36 cellular contexts compared by ENCODE assay signal in the genomic region with DNA sequence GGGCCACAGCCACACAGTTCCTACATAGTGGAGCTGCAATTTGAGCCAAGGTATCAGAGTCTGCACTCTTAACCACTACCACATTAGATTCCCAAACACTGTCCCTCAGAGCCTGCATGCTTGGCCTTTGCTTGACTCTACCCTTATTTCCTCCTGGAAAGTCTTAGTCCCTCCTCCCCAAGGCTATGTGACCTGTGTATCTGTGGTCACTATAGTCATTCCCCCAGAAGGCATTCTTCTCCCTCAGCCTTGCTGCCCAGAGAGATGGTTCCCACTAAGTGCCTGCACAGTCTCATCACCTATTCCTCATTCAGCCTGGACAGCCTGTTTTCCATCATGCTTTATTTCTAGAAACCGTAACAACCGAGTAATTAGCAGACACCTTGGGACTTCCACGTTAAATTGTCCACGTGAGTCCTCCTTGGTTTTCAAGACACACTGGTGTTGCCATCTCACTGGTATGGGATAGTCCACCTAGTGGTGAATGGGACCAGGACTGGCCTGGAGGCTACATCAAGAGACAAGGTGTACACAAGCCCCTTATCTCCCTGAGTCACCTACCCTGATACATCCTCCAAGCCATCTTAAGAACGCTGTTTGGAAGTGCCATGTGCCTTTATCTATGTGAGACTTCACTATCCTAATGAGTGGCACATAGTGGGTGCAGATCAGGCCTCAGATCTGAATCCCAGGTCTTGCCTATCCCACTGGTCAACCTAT. TPM values are rescaled to one million over a fixed set of nuclear protein-coding genes. Genes with fewer than 3 reads are reported as not detected.
"Had no signal": no experiment of that assay in that cellular context is flagged by ENCODE, and none has a peak within 500 bp of the region (broad histone marks: within the 10 kb centered on the region; RNA-seq: fewer than 3 reads in every experiment).

No MANE protein-coding gene starts in this region.

- H3K4me3 ChIP-seq: body of pancreas, breast epithelium had no signal

- ATAC-seq: activated CD8-positive, alpha-beta T cell treated with anti-CD3 and anti-CD28 coated beads, Interleukin-2, amount 10 ng/mL, durations not matched to agents 7 days and 5 days; activated naive CD8-positive, alpha-beta T cell treated with anti-CD3 and anti-CD28 coated beads, Interleukin-2, amount 50 U/mL, for 24 hours; body of pancreas had no signal

- H3K9me3 Mint-ChIP-seq: activated B cell treated with CpG ODN at 0.5 μM for 24 hours; activated CD4-positive, alpha-beta memory T cell treated with anti-CD3 and anti-CD28 coated beads, Interleukin-2, amount 10 ng/mL, durations not matched to agents 7 days and 5 days; activated CD4-positive, alpha-beta T cell treated with anti-CD3 and anti-CD28 coated beads, Interleukin-2, amount 10 ng/mL, durations not matched to agents 7 days and 5 days; activated naive CD4-positive, alpha-beta T cell treated with anti-CD3 and anti-CD28 coated beads, Interleukin-2, amount 10 ng/mL, durations not matched to agents 7 days and 5 days; activated naive CD4-positive, alpha-beta T cell treated with anti-CD3 and anti-CD28 coated beads, Interleukin-2, amount 50 U/mL, for 24 hours; activated naive CD8-positive, alpha-beta T cell treated with anti-CD3 and anti-CD28 coated beads, Interleukin-2, amount 10 ng/mL, durations not matched to agents 7 days and 5 days; activated naive CD8-positive, alpha-beta T cell treated with anti-CD3 and anti-CD28 coated beads, Interleukin-2, amount 50 U/mL, for 24 hours; activated T-cell treated with anti-CD3 and anti-CD28 coated beads, Interleukin-2, amount 50 U/mL, for 24 hours; activated T-helper 2 cell treated with anti-CD3 and anti-CD28 coated beads, Interferon-gamma antibody, Interleukin-2, Interleukin-4, amounts not matched to agents 10 μg/mL and 5 μg/mL and 100 μg/mL, durations not matched to agents 14 hours and 24 hours and 36 hours; central memory CD8-positive, alpha-beta T cell; T-helper 1 cell treated with Interleukin-12 subunit alpha and Interleukin-12 subunit beta and Interleukin-4 antibody, amounts not matched to agents 30 μg/mL and 1 μg/mL, for 36 hours; T-helper 2 cell treated with Interferon-gamma antibody and Interleukin-4, amounts not matched to agents 5 μg/mL and 100 μg/mL, for 36 hours had no signal

- H3K27me3 ChIP-seq: body of pancreas, brain microvascular endothelial cell, breast epithelium had no signal

- H3K4me3 Mint-ChIP-seq: activated B cell treated with CpG ODN at 0.5 μM for 24 hours; activated CD4-positive, alpha-beta memory T cell treated with anti-CD3 and anti-CD28 coated beads, Interleukin-2, amount 10 ng/mL, durations not matched to agents 7 days and 5 days; activated CD4-positive, alpha-beta T cell treated with anti-CD3 and anti-CD28 coated beads, Interleukin-2, amount 10 ng/mL, durations not matched to agents 7 days and 5 days; activated CD8-positive, alpha-beta T cell treated with anti-CD3 and anti-CD28 coated beads, Interleukin-2, amount 10 ng/mL, durations not matched to agents 7 days and 5 days; activated naive CD4-positive, alpha-beta T cell treated with anti-CD3 and anti-CD28 coated beads, Interleukin-2, amount 10 ng/mL, durations not matched to agents 7 days and 5 days; activated naive CD4-positive, alpha-beta T cell treated with anti-CD3 and anti-CD28 coated beads, Interleukin-2, amount 50 U/mL, for 24 hours; activated naive CD8-positive, alpha-beta T cell; activated naive CD8-positive, alpha-beta T cell treated with anti-CD3 and anti-CD28 coated beads, Interleukin-2, amount 10 ng/mL, durations not matched to agents 7 days and 5 days; activated naive CD8-positive, alpha-beta T cell treated with anti-CD3 and anti-CD28 coated beads, Interleukin-2, amount 50 U/mL, for 24 hours; activated T-cell treated with anti-CD3 and anti-CD28 coated beads, Interleukin-2, amount 50 U/mL, for 24 hours; central memory CD8-positive, alpha-beta T cell; T-helper 1 cell treated with Interleukin-12 subunit alpha and Interleukin-12 subunit beta and Interleukin-4 antibody, amounts not matched to agents 30 μg/mL and 1 μg/mL, for 36 hours; T-helper 2 cell treated with Interferon-gamma antibody and Interleukin-4, amounts not matched to agents 5 μg/mL and 100 μg/mL, for 36 hours had no signal

- H3K4me1 Mint-ChIP-seq: activated B cell treated with CpG ODN at 0.5 μM for 24 hours; activated CD4-positive, alpha-beta memory T cell treated with anti-CD3 and anti-CD28 coated beads, Interleukin-2, amount 10 ng/mL, durations not matched to agents 7 days and 5 days; activated naive CD4-positive, alpha-beta T cell treated with anti-CD3 and anti-CD28 coated beads, Interleukin-2, amount 10 ng/mL, durations not matched to agents 7 days and 5 days; activated naive CD4-positive, alpha-beta T cell treated with anti-CD3 and anti-CD28 coated beads, Interleukin-2, amount 50 U/mL, for 24 hours; activated naive CD8-positive, alpha-beta T cell treated with anti-CD3 and anti-CD28 coated beads, Interleukin-2, amount 10 ng/mL, durations not matched to agents 7 days and 5 days; activated naive CD8-positive, alpha-beta T cell treated with anti-CD3 and anti-CD28 coated beads, Interleukin-2, amount 50 U/mL, for 24 hours had no signal

- H3K9me3 ChIP-seq: body of pancreas, breast epithelium had no signal

- H3K36me3 ChIP-seq: brain microvascular endothelial cell, breast epithelium had no signal

- DNase-seq: activated B cell treated with CpG ODN at 0.5 μM for 24 hours; activated CD4-positive, alpha-beta memory T cell treated with anti-CD3 and anti-CD28 coated beads, Interleukin-2, amount 10 ng/mL, durations not matched to agents 7 days and 5 days; activated CD4-positive, alpha-beta T cell treated with anti-CD3 and anti-CD28 coated beads for 48 hours; activated CD4-positive, alpha-beta T cell treated with anti-CD3 and anti-CD28 coated beads, Interleukin-2, amount 10 ng/mL, durations not matched to agents 7 days and 5 days; activated CD4-positive, alpha-beta T cell treated with anti-CD3 and anti-CD28 coated beads, Interleukin-2, amount 50 U/mL, for 48 hours; activated CD4-positive, CD25-positive, alpha-beta regulatory T cell treated with anti-CD3 and anti-CD28 coated beads, Interleukin-2, amount 50 U/mL, for 72 hours; activated CD8-positive, alpha-beta memory T cell treated with anti-CD3 and anti-CD28 coated beads, Interleukin-2, amount 50 U/mL, for 48 hours; activated CD8-positive, alpha-beta T cell treated with anti-CD3 and anti-CD28 coated beads, Interleukin-2, amount 10 ng/mL, durations not matched to agents 7 days and 5 days; activated effector memory CD4-positive, alpha-beta T cell treated with Interleukin-2 at 50 U/mL for 16 hours; activated gamma-delta T cell; activated naive CD4-positive, alpha-beta T cell treated with anti-CD3 and anti-CD28 coated beads, Interleukin-2, amount 10 ng/mL, durations not matched to agents 7 days and 5 days; activated naive CD4-positive, alpha-beta T cell treated with Interleukin-2 at 50 U/mL for 16 hours; activated naive CD8-positive, alpha-beta T cell treated with anti-CD3 and anti-CD28 coated beads, Interleukin-2, amount 10 ng/mL, durations not matched to agents 7 days and 5 days; activated naive CD8-positive, alpha-beta T cell treated with anti-CD3 and anti-CD28 coated beads, Interleukin-2, amount 50 U/mL, for 24 hours; activated T-cell treated with anti-CD3 and anti-CD28 coated beads, Interleukin-2, amount 50 U/mL, for 24 hours; activated T-cell treated with anti-CD3 and anti-CD28 coated beads, Interleukin-2, amount 50 U/mL, for 48 hours; amygdala; anterior cingulate cortex; body of pancreas; brain microvascular endothelial cell; cerebellar nuclear complex; T-helper 1 cell; T-helper 2 cell; T-helper 9 cell had no signal

- H3K36me3 Mint-ChIP-seq: activated naive CD4-positive, alpha-beta T cell treated with anti-CD3 and anti-CD28 coated beads, Interleukin-2, amount 10 ng/mL, durations not matched to agents 7 days and 5 days; activated naive CD4-positive, alpha-beta T cell treated with anti-CD3 and anti-CD28 coated beads, Interleukin-2, amount 50 U/mL, for 24 hours; activated naive CD8-positive, alpha-beta T cell; activated naive CD8-positive, alpha-beta T cell treated with anti-CD3 and anti-CD28 coated beads, Interleukin-2, amount 10 ng/mL, durations not matched to agents 7 days and 5 days had no signal

- H3K27ac Mint-ChIP-seq: activated B cell treated with CpG ODN at 0.5 μM for 24 hours; activated CD4-positive, alpha-beta memory T cell treated with anti-CD3 and anti-CD28 coated beads, Interleukin-2, amount 10 ng/mL, durations not matched to agents 7 days and 5 days; activated CD4-positive, alpha-beta T cell treated with anti-CD3 and anti-CD28 coated beads, Interleukin-2, amount 10 ng/mL, durations not matched to agents 7 days and 5 days; activated CD8-positive, alpha-beta T cell treated with anti-CD3 and anti-CD28 coated beads, Interleukin-2, amount 10 ng/mL, durations not matched to agents 7 days and 5 days; activated naive CD4-positive, alpha-beta T cell treated with anti-CD3 and anti-CD28 coated beads, Interleukin-2, amount 10 ng/mL, durations not matched to agents 7 days and 5 days; activated naive CD4-positive, alpha-beta T cell treated with anti-CD3 and anti-CD28 coated beads, Interleukin-2, amount 50 U/mL, for 24 hours; activated naive CD8-positive, alpha-beta T cell; activated naive CD8-positive, alpha-beta T cell treated with anti-CD3 and anti-CD28 coated beads, Interleukin-2, amount 10 ng/mL, durations not matched to agents 7 days and 5 days; activated naive CD8-positive, alpha-beta T cell treated with anti-CD3 and anti-CD28 coated beads, Interleukin-2, amount 50 U/mL, for 24 hours; activated T-cell treated with anti-CD3 and anti-CD28 coated beads, Interleukin-2, amount 50 U/mL, for 24 hours; activated T-helper 2 cell treated with anti-CD3 and anti-CD28 coated beads, Interferon-gamma antibody, Interleukin-2, Interleukin-4, amounts not matched to agents 10 μg/mL and 5 μg/mL and 100 μg/mL, durations not matched to agents 14 hours and 24 hours and 36 hours; T-helper 1 cell treated with Interleukin-12 subunit alpha and Interleukin-12 subunit beta and Interleukin-4 antibody, amounts not matched to agents 30 μg/mL and 1 μg/mL, for 36 hours; T-helper 2 cell treated with Interferon-gamma antibody and Interleukin-4, amounts not matched to agents 5 μg/mL and 100 μg/mL, for 36 hours had no signal

- H3K27ac ChIP-seq: body of pancreas, brain microvascular endothelial cell, breast epithelium, VCaP had no signal

- H3K4me1 ChIP-seq: body of pancreas, breast epithelium had no signal

RNA-seq across cellular contexts. Expression of gene ZNF648, which starts 3.8 kb away (rescaled TPM):
- total RNA-seq: activated B cell treated with CpG ODN at 0.5 μM for 24 hours; activated CD4-positive, alpha-beta memory T cell treated with anti-CD3 and anti-CD28 coated beads, Interleukin-2, amount 10 ng/mL, durations not matched to agents 7 days and 5 days; activated CD4-positive, alpha-beta T cell treated with anti-CD3 and anti-CD28 coated beads, Interleukin-2, amount 10 ng/mL, durations not matched to agents 7 days and 5 days; activated CD8-positive, alpha-beta memory T cell treated with anti-CD3 and anti-CD28 coated beads for 36 hours; activated CD8-positive, alpha-beta T cell treated with anti-CD3 and anti-CD28 coated beads, Interleukin-2, amount 10 ng/mL, durations not matched to agents 7 days and 5 days; activated naive CD8-positive, alpha-beta T cell treated with anti-CD3 and anti-CD28 coated beads, Interleukin-2, amount 10 ng/mL, durations not matched to agents 7 days and 5 days; activated T-helper 2 cell treated with anti-CD3 and anti-CD28 coated beads, Interferon-gamma antibody, Interleukin-2, Interleukin-4, amounts not matched to agents 10 μg/mL and 5 μg/mL and 100 μg/mL, durations not matched to agents 14 hours and 24 hours and 36 hours; astrocyte; cardiac septum; chondrocyte had no signal
